In the genomic region with DNA sequence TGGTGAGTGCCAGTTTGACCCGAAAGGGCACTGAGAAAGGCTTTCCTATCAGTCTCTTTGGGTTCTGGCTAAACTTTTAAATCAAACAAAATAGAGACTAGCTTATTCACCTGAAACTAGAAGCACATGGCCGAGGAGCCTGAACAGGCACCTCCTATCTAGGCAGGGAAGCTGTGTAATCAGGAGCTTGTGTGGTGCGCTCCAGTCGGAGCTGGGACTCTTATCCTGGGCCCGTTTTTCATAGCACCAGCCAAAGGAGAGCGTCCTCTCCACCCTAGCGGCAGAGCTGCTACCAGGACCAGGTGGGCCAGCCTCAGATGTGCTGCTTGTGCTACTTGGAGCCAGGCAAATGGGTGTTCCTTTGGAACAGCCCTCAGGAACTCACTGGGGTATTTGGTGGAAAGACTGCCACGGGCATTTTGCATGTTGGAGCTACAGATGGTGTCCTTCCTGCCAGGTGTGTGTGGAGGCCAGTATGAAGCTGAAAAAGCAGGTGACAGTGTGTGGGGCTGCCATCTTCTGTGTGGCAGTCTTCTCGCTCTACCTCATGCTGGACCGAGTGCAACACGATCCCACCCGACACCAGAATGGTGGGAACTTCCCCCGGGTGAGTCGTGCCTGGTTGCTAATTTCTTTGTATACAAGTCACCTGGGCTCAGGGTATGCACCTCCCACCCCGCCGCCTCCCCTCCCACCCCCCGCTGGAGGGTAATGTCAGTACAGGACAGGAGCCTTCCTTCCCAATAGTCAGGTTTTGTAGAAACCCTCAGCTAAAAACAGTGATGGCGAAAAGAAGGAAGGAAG, we compare ENCODE assay signal across 8 cellular contexts. TPM values are rescaled to one million over a fixed set of nuclear protein-coding genes. Genes with fewer than 3 reads are reported as not detected.
DNase-seq lines count a peak whose midpoint lies in the region; TF ChIP-seq lines count a peak whose summit lies in the region.

No MANE protein-coding gene starts in this region.

- peak; percentile 26 to 33 for DNase-seq in AML-193 (lab: John Stamatoyannopoulos, UW)
- no peak for DNase-seq in HFF-Myc (ENCODE audit: extremely low read depth, low read depth)
- DNase-seq in activated T-helper 2 cell treated with anti-CD3 and anti-CD28 coated beads, Interferon-gamma antibody, Interleukin-2, Interleukin-4, amounts not matched to agents 10 μg/mL and 5 μg/mL and 100 μg/mL, durations not matched to agents 14 hours and 24 hours and 36 hours (ENCODE audit: low spot score): no peak
- peak; percentile 54 for DNase-seq in hepatocyte (ENCODE audit: low spot score)
- no peak for DNase-seq in inferior parietal cortex (ENCODE audit: extremely low spot score)
- no peak for DNase-seq in stimulated activated CD4-positive, alpha-beta T cell treated with anti-CD3 and anti-CD28 coated beads, Interleukin-15, amount 100 ng/mL, for 24 hours
- no peak for DNase-seq in T1000 (lab: John Stamatoyannopoulos, UW)

- no peaks in the 10 kb centered on the region for H3K9me3 Mint-ChIP-seq in activated T-helper 2 cell treated with anti-CD3 and anti-CD28 coated beads, Interferon-gamma antibody, Interleukin-2, Interleukin-4, amounts not matched to agents 10 μg/mL and 5 μg/mL and 100 μg/mL, durations not matched to agents 14 hours and 24 hours and 36 hours

- H3K9me3 ChIP-seq in hepatocyte (ENCODE audit: low read depth): no peaks in the 10 kb centered on the region

- H3K27ac ChIP-seq in hepatocyte: peak overlapping the region; percentile 75
- peak overlapping the region in 17 of 21 experiments; percentile 75 to 96 (median 91) for H3K27ac ChIP-seq in skin epidermis

- H3K4me1 Mint-ChIP-seq in activated T-helper 2 cell treated with anti-CD3 and anti-CD28 coated beads, Interferon-gamma antibody, Interleukin-2, Interleukin-4, amounts not matched to agents 10 μg/mL and 5 μg/mL and 100 μg/mL, durations not matched to agents 14 hours and 24 hours and 36 hours (ENCODE audit: low read depth): peaks cover 24% of the 10 kb centered on the region

- no peaks in the 10 kb centered on the region for H3K27me3 Mint-ChIP-seq in activated T-helper 2 cell treated with anti-CD3 and anti-CD28 coated beads, Interferon-gamma antibody, Interleukin-2, Interleukin-4, amounts not matched to agents 10 μg/mL and 5 μg/mL and 100 μg/mL, durations not matched to agents 14 hours and 24 hours and 36 hours (ENCODE audit: low read depth)

- intact Hi-C loops in activated T-helper 2 cell treated with anti-CD3 and anti-CD28 coated beads, Interferon-gamma antibody, Interleukin-2, Interleukin-4, amounts not matched to agents 10 μg/mL and 5 μg/mL and 100 μg/mL, durations not matched to agents 14 hours and 24 hours and 36 hours (cut with micrococcal nuclease): loop anchor here (1.0 kb wide), 1 partner anchor 30 kb away; no protein-coding TSS in a partner anchor

- H2AFZ ChIP-seq in hepatocyte: peak overlapping the region; percentile 89

- no peaks in the 10 kb centered on the region for H3K27me3 ChIP-seq in hepatocyte

- no peaks in the 10 kb centered on the region for H3K9me2 ChIP-seq in hepatocyte (replicated peaks; ENCODE audit: insufficient read depth)

- peaks cover 13% of the 10 kb centered on the region for H3K4me1 ChIP-seq in hepatocyte (ENCODE audit: insufficient read depth)

- no peaks in the 10 kb centered on the region for H3K36me3 ChIP-seq in hepatocyte (replicated peaks; ENCODE audit: insufficient read depth, low read depth)

- peaks cover 53% of the 10 kb centered on the region for H3K36me3 Mint-ChIP-seq in activated T-helper 2 cell treated with anti-CD3 and anti-CD28 coated beads, Interferon-gamma antibody, Interleukin-2, Interleukin-4, amounts not matched to agents 10 μg/mL and 5 μg/mL and 100 μg/mL, durations not matched to agents 14 hours and 24 hours and 36 hours (ENCODE audit: low read depth)

- H4K20me1 ChIP-seq in hepatocyte (ENCODE audit: insufficient read depth, poor library complexity, severe bottlenecking): no peaks in the 10 kb centered on the region

- TF ChIP-seq CTCF in HFF-Myc (IDR thresholded peaks at IDR 0.05; ENCODE audit: low read depth, low read length, missing control alignments): no peak
- no peak for TF ChIP-seq CTCF in hepatocyte (IDR thresholded peaks at IDR 0.05; ENCODE audit: poor library complexity)

- peaks cover 3% of the 10 kb centered on the region for H3K79me2 ChIP-seq in hepatocyte

- H3K27ac Mint-ChIP-seq in activated T-helper 2 cell treated with anti-CD3 and anti-CD28 coated beads, Interferon-gamma antibody, Interleukin-2, Interleukin-4, amounts not matched to agents 10 μg/mL and 5 μg/mL and 100 μg/mL, durations not matched to agents 14 hours and 24 hours and 36 hours: peak overlapping the region; percentile 85

- WGBS in hepatocyte (ENCODE audit: low lambda C conversion rate, missing lambda C conversion rate): 37% methylated on average over 18 of the region's 18 CpGs

- H3K4me3 ChIP-seq in HFF-Myc (replicated peaks; ENCODE audit: low read depth, low read length): peak overlapping the region; percentile 56
- peak overlapping the region; percentile 51 for H3K4me3 ChIP-seq in hepatocyte
- H3K4me3 ChIP-seq in skin epidermis: peak overlapping the region; percentile 71 to 86 (median 78)

- peak overlapping the region; percentile 93 for H3K4me2 ChIP-seq in hepatocyte

- H3K4me3 Mint-ChIP-seq in activated T-helper 2 cell treated with anti-CD3 and anti-CD28 coated beads, Interferon-gamma antibody, Interleukin-2, Interleukin-4, amounts not matched to agents 10 μg/mL and 5 μg/mL and 100 μg/mL, durations not matched to agents 14 hours and 24 hours and 36 hours (ENCODE audit: low read depth): peak overlapping the region; percentile 84

RNA-seq across cellular contexts. Expression of gene MAN2A2, which starts 0.8 kb away (rescaled TPM):
- total RNA-seq in activated T-helper 2 cell treated with anti-CD3 and anti-CD28 coated beads, Interferon-gamma antibody, Interleukin-2, Interleukin-4, amounts not matched to agents 10 μg/mL and 5 μg/mL and 100 μg/mL, durations not matched to agents 14 hours and 24 hours and 36 hours: 200 and 201 TPM in 2 replicates
- total RNA-seq in hepatocyte: 8.3 and 11.2 TPM in 2 replicates
- polyA plus RNA-seq in hepatocyte: 32.7 and 44.5 TPM in 2 replicates

RNA-seq across cellular contexts. Expression of gene FES, which starts 19.6 kb away (rescaled TPM):
- 51.9 and 55.8 TPM in 2 replicates for total RNA-seq in activated T-helper 2 cell treated with anti-CD3 and anti-CD28 coated beads, Interferon-gamma antibody, Interleukin-2, Interleukin-4, amounts not matched to agents 10 μg/mL and 5 μg/mL and 100 μg/mL, durations not matched to agents 14 hours and 24 hours and 36 hours
- 5.7 and 13.5 TPM in 2 replicates for total RNA-seq in hepatocyte
- polyA plus RNA-seq in hepatocyte: 7.3 and 11.0 TPM in 2 replicates

RNA-seq across cellular contexts. Expression of gene HDDC3, which starts 28.4 kb away (rescaled TPM):
- total RNA-seq in activated T-helper 2 cell treated with anti-CD3 and anti-CD28 coated beads, Interferon-gamma antibody, Interleukin-2, Interleukin-4, amounts not matched to agents 10 μg/mL and 5 μg/mL and 100 μg/mL, durations not matched to agents 14 hours and 24 hours and 36 hours: 38.6 and 43.0 TPM in 2 replicates
- total RNA-seq in hepatocyte: 15.4 and 17.5 TPM in 2 replicates
- polyA plus RNA-seq in hepatocyte: 13.0 and 20.0 TPM in 2 replicates

RNA-seq across cellular contexts. Expression of gene UNC45A, which starts 31.1 kb away (rescaled TPM):
- 74.1 and 75.7 TPM in 2 replicates for total RNA-seq in activated T-helper 2 cell treated with anti-CD3 and anti-CD28 coated beads, Interferon-gamma antibody, Interleukin-2, Interleukin-4, amounts not matched to agents 10 μg/mL and 5 μg/mL and 100 μg/mL, durations not matched to agents 14 hours and 24 hours and 36 hours
- 55.2 and 69.8 TPM in 2 replicates for total RNA-seq in hepatocyte
- polyA plus RNA-seq in hepatocyte: 55.3 and 63.3 TPM in 2 replicates

RNA-seq across cellular contexts. Expression of gene FURIN, which starts 35.5 kb away (rescaled TPM):
- total RNA-seq in activated T-helper 2 cell treated with anti-CD3 and anti-CD28 coated beads, Interferon-gamma antibody, Interleukin-2, Interleukin-4, amounts not matched to agents 10 μg/mL and 5 μg/mL and 100 μg/mL, durations not matched to agents 14 hours and 24 hours and 36 hours: 564 and 570 TPM in 2 replicates
- total RNA-seq in hepatocyte: 62.6 and 67.9 TPM in 2 replicates
- polyA plus RNA-seq in hepatocyte: 84.6 and 98.9 TPM in 2 replicates

Comparison
In these comparisons a context has a peak if more than half of its experiments do, and no peak if none do; other contexts are left out.
1. DNase-seq: peak in AML-193 (2 of 2) and hepatocyte (single experiment); none in HFF-Myc (single experiment), activated T-helper 2 cell treated with anti-CD3 and anti-CD28 coated beads, Interferon-gamma antibody, Interleukin-2, Interleukin-4, amounts not matched to agents 10 μg/mL and 5 μg/mL and 100 μg/mL, durations not matched to agents 14 hours and 24 hours and 36 hours (single experiment), inferior parietal cortex (single experiment), stimulated activated CD4-positive, alpha-beta T cell treated with anti-CD3 and anti-CD28 coated beads, Interleukin-15, amount 100 ng/mL, for 24 hours (single experiment) and T1000 (single experiment).
2. RNA of gene MAN2A2, which starts 0.8 kb away (total RNA-seq): 200 to 201 TPM in activated T-helper 2 cell treated with anti-CD3 and anti-CD28 coated beads, Interferon-gamma antibody, Interleukin-2, Interleukin-4, amounts not matched to agents 10 μg/mL and 5 μg/mL and 100 μg/mL, durations not matched to agents 14 hours and 24 hours and 36 hours; 8.3 to 11.2 TPM in hepatocyte; every median in the first group is over 10 times any median in the second.
3. Peak in every context shown above with its lines, with median percentiles within 50 percentile points of each other: H3K4me3 ChIP-seq.